Comparison of ENCODE assay signal across 9 cellular contexts in the genomic region with DNA sequence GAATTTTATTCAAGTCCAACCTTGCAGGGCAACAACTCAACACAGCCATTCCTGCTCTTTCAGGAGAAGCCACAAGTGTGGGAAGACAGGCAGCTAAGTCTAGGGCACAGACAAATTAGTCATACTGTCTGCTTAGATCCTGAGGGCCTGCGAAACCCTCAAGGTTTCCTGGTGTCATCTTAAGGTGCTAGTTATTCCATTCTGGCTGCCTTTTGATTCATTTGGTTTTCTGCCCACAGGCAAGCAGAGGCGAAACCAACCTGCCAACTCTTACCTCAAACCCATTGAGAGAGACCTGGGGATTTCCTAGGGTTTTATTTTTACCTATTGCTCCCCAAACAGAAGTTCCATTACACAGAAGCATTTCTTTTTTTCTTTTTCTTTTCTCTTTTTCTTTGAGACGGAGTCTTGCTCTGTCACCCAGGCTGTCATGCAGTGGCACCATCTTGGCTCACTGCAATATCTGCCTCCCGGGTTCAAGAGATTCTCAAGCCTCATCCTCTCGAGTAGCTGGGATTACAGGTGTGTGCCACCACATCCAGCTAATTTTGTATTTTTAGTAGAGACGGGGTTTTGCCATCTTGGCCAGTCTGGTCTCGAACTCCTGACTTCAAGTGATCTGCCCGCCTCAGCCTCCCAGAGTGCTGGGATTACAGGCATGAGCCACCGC. TPM values are rescaled to one million over a fixed set of nuclear protein-coding genes. Genes with fewer than 3 reads are reported as not detected.
DNase-seq lines count a peak whose midpoint lies in the region; ATAC-seq, FAIRE-seq and TF ChIP-seq lines count a peak whose summit lies in the region.
"Had no signal": no experiment of that assay in that cellular context is flagged by ENCODE, and none has a peak within 500 bp of the region (broad histone marks: within the 10 kb centered on the region; RNA-seq: fewer than 3 reads in every experiment).

No MANE protein-coding gene starts in this region.

- H3K9me3 Mint-ChIP-seq in astrocyte (ENCODE audit: unreplicated experiment) = no peaks in the 10 kb centered on the region

- H3K4me1 Mint-ChIP-seq in astrocyte (ENCODE audit: low read depth, unreplicated experiment) = peaks cover 40% of the 10 kb centered on the region

- DNase-seq in EL (peak; percentile 42), M059J (ENCODE audit: low read depth) (peak; percentile 82), astrocyte (ENCODE audit: low read depth) (peak; percentile 88), NCI-H146 (lab: John Stamatoyannopoulos, UW) (no peak), small intestine (no peak), 8988T (no peak)
- DNase-seq in stimulated activated CD8-positive, alpha-beta memory T cell treated with anti-CD3 and anti-CD28 coated beads, Interleukin-15, amount 100 ng/mL, for 48 hours (ENCODE audit: low read depth in 2 of 2) = peak; percentile 60 to 65

- no peak overlapping the region for H2AFZ ChIP-seq in astrocyte (ENCODE audit: low read depth, low read length)

- H3K36me3 ChIP-seq in astrocyte (ENCODE audit: insufficient read depth, low read length) (no peaks in the 10 kb centered on the region), small intestine (ENCODE audit: control insufficient read depth in 2 of 2, insufficient read depth in 2 of 2, low read length in 2 of 2) (no peaks in the 10 kb centered on the region)
- H3K36me3 ChIP-seq: breast epithelium had no signal

- H3K9ac ChIP-seq in astrocyte (ENCODE audit: low read length) = no peak overlapping the region

- H3K4me3 Mint-ChIP-seq in astrocyte (ENCODE audit: unreplicated experiment) = no peak overlapping the region

- no peaks in the 10 kb centered on the region for H4K20me1 ChIP-seq in astrocyte (ENCODE audit: insufficient read depth, low read length)

- peaks cover 30% of the 10 kb centered on the region for H3K4me1 ChIP-seq in astrocyte (ENCODE audit: insufficient read depth, low read length)
- H3K4me1 ChIP-seq in small intestine (ENCODE audit: control insufficient read depth in 2 of 2, insufficient read depth in 1 of 2, low read depth in 1 of 2, low read length in 1 of 2) = peaks cover 3% of the 10 kb centered on the region in 2 donors
- H3K4me1 ChIP-seq: breast epithelium had no signal

- no peaks in the 10 kb centered on the region for H3K36me3 Mint-ChIP-seq in astrocyte (ENCODE audit: low read depth, unreplicated experiment)

- H3K27ac Mint-ChIP-seq in astrocyte (ENCODE audit: unreplicated experiment) = peak overlapping the region; percentile 93

- no peak overlapping the region for H3K4me3 ChIP-seq in astrocyte (ENCODE audit: insufficient read depth, low read depth, low read length)
- no peak overlapping the region for H3K4me3 ChIP-seq in small intestine (ENCODE audit: low read depth in 1 of 2, low read length in 2 of 2)
- H3K4me3 ChIP-seq: breast epithelium had no signal

- no peaks in the 10 kb centered on the region for H3K27me3 Mint-ChIP-seq in astrocyte (ENCODE audit: low read depth, unreplicated experiment)

- WGBS in small intestine, 3 donors = 82 to 91% (median 85%) methylated on average over 9 of the region's 9 CpGs

- H3K79me2 ChIP-seq in astrocyte (ENCODE audit: insufficient read depth, low read length) = no peaks in the 10 kb centered on the region

- peak; percentile 79 for ATAC-seq in GM21529 (IDR thresholded peaks at IDR 0.05; ENCODE audit: unreplicated experiment)

- TF ChIP-seq CTCF in astrocyte (IDR thresholded peaks at IDR 0.05; ENCODE audit: insufficient read depth, low read depth, low read length) = no peak

- H3K9me3 ChIP-seq in astrocyte (ENCODE audit: insufficient read depth, low read depth, low read length) (no peaks in the 10 kb centered on the region), small intestine (ENCODE audit: control insufficient read depth, low read depth) (no peaks in the 10 kb centered on the region)
- H3K9me3 ChIP-seq: breast epithelium had no signal

- H3K27me3 ChIP-seq in astrocyte (ENCODE audit: insufficient read depth, low read length) = no peaks in the 10 kb centered on the region
- no peaks in the 10 kb centered on the region for H3K27me3 ChIP-seq in small intestine (ENCODE audit: control insufficient read depth in 2 of 2, insufficient read depth in 2 of 2, low read length in 2 of 2)
- H3K27me3 ChIP-seq: breast epithelium had no signal

- H3K4me2 ChIP-seq in astrocyte (ENCODE audit: low read length) = peak overlapping the region; percentile 24

- FAIRE-seq in astrocyte (lab: Jason Lieb, UNC) = no peak
- FAIRE-seq in small intestine (lab: Jason Lieb, UNC) = no peak

- H3K27ac ChIP-seq in astrocyte (ENCODE audit: low read depth, low read length) (no peak overlapping the region), small intestine (ENCODE audit: low read depth in 1 of 2, low read length in 1 of 2) (no peak overlapping the region)
- H3K27ac ChIP-seq: breast epithelium had no signal

RNA-seq across cellular contexts. Expression of gene SCYGR1, which starts 23.7 kb away (rescaled TPM):
- not detected in 2 replicates for total RNA-seq in M059J (2014; rRNA removed; shearing (Covaris generic))
- total RNA-seq in astrocyte = not detected in 2 replicates
- not detected for polyA plus RNA-seq in small intestine
- total RNA-seq: breast epithelium had no signal

RNA-seq across cellular contexts. Expression of gene TM4SF20, which starts 32.3 kb away (rescaled TPM):
- total RNA-seq in M059J (2014; rRNA removed; shearing (Covaris generic)) = not detected in 2 replicates
- not detected in 2 replicates for total RNA-seq in astrocyte
- 100 to 1,000 TPM; 202 to 336 (median 210) TPM for polyA plus RNA-seq in small intestine
- total RNA-seq: breast epithelium had no signal

Comparison
In these comparisons a context has a peak if more than half of its experiments do, and no peak if none do; other contexts are left out.
1. DNase-seq: peak in EL (single experiment), M059J (single experiment), astrocyte (single experiment) and stimulated activated CD8-positive, alpha-beta memory T cell treated with anti-CD3 and anti-CD28 coated beads, Interleukin-15, amount 100 ng/mL, for 48 hours (2 of 2); none in NCI-H146 (single experiment), small intestine (single experiment) and 8988T (single experiment).